ENCODE assay signal across 1 cellular context in genomic region chr15:31499953-31500808, GRCh38.
TF ChIP-seq lines count a peak whose summit lies in the region.

No MANE protein-coding gene starts in this region.

TF ChIP-seq in H1, 55 proteins besides CTCF, POLR2A, EP300 and RAD21 (continued from another document):
- TF ChIP-seq ATF2 (IDR thresholded peaks at IDR 0.05; ENCODE audit: low read length) (no peak), POLR2AphosphoS5 (IDR thresholded peaks at IDR 0.05; ENCODE audit: low read depth, low read length) (no peak), BCL11A (IDR thresholded peaks at IDR 0.05; ENCODE audit: low read depth in 2 of 2, low read length in 2 of 2) (no peak), TBP (IDR thresholded peaks at IDR 0.05; ENCODE audit: low read depth, low read length) (no peak), CEBPB (IDR thresholded peaks at IDR 0.05; ENCODE audit: low read depth, low read length) (no peak), SP2 (IDR thresholded peaks at IDR 0.05; ENCODE audit: low read length) (no peak), MAX (IDR thresholded peaks at IDR 0.05) (no peak), TAF7 (optimal IDR thresholded peaks at IDR 0.05; ENCODE audit: borderline replicate concordance, low read depth, low read length) (no peak), SIX5 (IDR thresholded peaks at IDR 0.05; ENCODE audit: low read depth, low read length) (no peak)
